Comparison of ENCODE assay signal across 8 cellular contexts in genomic region chr5:147554285-147554817, GRCh38. TPM values are rescaled to one million over a fixed set of nuclear protein-coding genes. Genes with fewer than 3 reads are reported as not detected.
DNase-seq lines count a peak whose midpoint lies in the region; ATAC-seq and TF ChIP-seq lines count a peak whose summit lies in the region.
"Had no signal": no experiment of that assay in that cellular context is flagged by ENCODE, and none has a peak within 500 bp of the region (broad histone marks: within the 10 kb centered on the region; RNA-seq: fewer than 3 reads in every experiment).

No MANE protein-coding gene starts in this region.

- H3K36me3 Mint-ChIP-seq in chondrocyte (ENCODE audit: low read depth), result peaks cover 1% of the 10 kb centered on the region

- 17% methylated on average over 7 of the region's 7 CpGs for WGBS in tibial nerve, 2 donors

- H3K4me1 ChIP-seq in lower lobe of right lung (peaks cover 36% of the 10 kb centered on the region), tibial nerve (peaks cover 0 to 33% (median 3%) of the 10 kb centered on the region in 4 donors)

- no peaks in the 10 kb centered on the region for H3K27me3 Mint-ChIP-seq in chondrocyte (ENCODE audit: low read depth)

- H3K9me3 ChIP-seq in lower lobe of right lung (no peaks in the 10 kb centered on the region), tibial nerve (peaks cover 0 to 4% (median 0%) of the 10 kb centered on the region in 4 donors)

- H3K9me3 Mint-ChIP-seq in chondrocyte (ENCODE audit: low read depth), result peaks cover 6% of the 10 kb centered on the region

- H3K27ac Mint-ChIP-seq in chondrocyte (ENCODE audit: unreplicated experiment), result peak overlapping the region; percentile 86

- no peak for TF ChIP-seq CTCF in chondrocyte (IDR thresholded peaks at IDR 0.05)
- TF ChIP-seq CTCF in lower lobe of right lung (IDR thresholded peaks at IDR 0.05), result no peak
- no peak for TF ChIP-seq CTCF in tibial nerve (IDR thresholded peaks at IDR 0.05)

- ATAC-seq in lower lobe of right lung (peak; percentile 70 to 76), HG03378 (IDR thresholded peaks at IDR 0.05; ENCODE audit: unreplicated experiment) (no peak)

- no peak for TF ChIP-seq POLR2A in tibial nerve (IDR thresholded peaks at IDR 0.05)

- peak overlapping the region; percentile 7 for H3K4me3 ChIP-seq in lower lobe of right lung
- peak overlapping the region in 2 of 4 donors; percentile 6 to 29 for H3K4me3 ChIP-seq in tibial nerve

- H3K36me3 ChIP-seq in lower lobe of right lung, result no peaks in the 10 kb centered on the region
- no peaks in the 10 kb centered on the region for H3K36me3 ChIP-seq in tibial nerve

- intact Hi-C loops in lower lobe of right lung (cut with DNase I), result no loop called here

- TF ChIP-seq EP300 in tibial nerve (IDR thresholded peaks at IDR 0.05), result peak in 1 of 2 donors; percentile 43

- DNase-seq in NCI-H748 (lab: John Stamatoyannopoulos, UW; ENCODE audit: unreplicated experiment) (peak; percentile 75), chondrocyte (ENCODE audit: low spot score) (no peak), lower lobe of right lung (no peak), tibial nerve (ENCODE audit: low spot score in 2 of 2) (peak in 1 of 2 donors; percentile 9), DMS153 (lab: John Stamatoyannopoulos, UW) (no peak), NCI-H1092 (lab: John Stamatoyannopoulos, UW) (no peak)
- DNase-seq: activated naive CD4-positive, alpha-beta T cell had no signal

- H3K27me3 ChIP-seq in lower lobe of right lung (ENCODE audit: low read depth), result no peaks in the 10 kb centered on the region
- H3K27me3 ChIP-seq in tibial nerve, result no peaks in the 10 kb centered on the region

- peak overlapping the region; percentile 8 for H3K4me3 Mint-ChIP-seq in chondrocyte (ENCODE audit: unreplicated experiment)

- H3K27ac ChIP-seq in lower lobe of right lung (peak overlapping the region; percentile 73), tibial nerve (peak overlapping the region; percentile 12 to 79 (median 54))

- H3K4me1 Mint-ChIP-seq in chondrocyte (ENCODE audit: low read depth), result peaks cover 18% of the 10 kb centered on the region

RNA-seq across cellular contexts. Expression of gene DPYSL3, which starts 44.5 kb away (rescaled TPM):
- total RNA-seq in chondrocyte, result 60.2 to 63.1 TPM (median 60.4 TPM) in 3 replicates
- total RNA-seq in lower lobe of right lung, result 45.7 TPM
- 10 to 100 TPM; 38.9 to 68.0 (median 50.0) TPM for total RNA-seq in tibial nerve
